In genomic region chr1:85438353-85438752, GRCh38 we compare ENCODE assay signal across 22 cellular contexts. TPM values are rescaled to one million over a fixed set of nuclear protein-coding genes. Genes with fewer than 3 reads are reported as not detected.
A peak's percentile ranks its signal among the peaks of the same experiment; 100 is the strongest.
DNase-seq lines count a peak whose midpoint lies in the region; ATAC-seq, FAIRE-seq and TF ChIP-seq lines count a peak whose summit lies in the region.
"Had no signal": no experiment of that assay in that cellular context is flagged by ENCODE, and none has a peak within 500 bp of the region (broad histone marks: within the 10 kb centered on the region; RNA-seq: fewer than 3 reads in every experiment).

No MANE protein-coding gene starts in this region.

- H3K27ac Mint-ChIP-seq in activated T-cell treated with anti-CD3 and anti-CD28 coated beads, Interleukin-2, amount 50 U/mL, for 24 hours: no peak overlapping the region
- H3K27ac Mint-ChIP-seq: activated CD4-positive, alpha-beta memory T cell treated with anti-CD3 and anti-CD28 coated beads for 36 hours; activated naive CD4-positive, alpha-beta T cell treated with anti-CD3 and anti-CD28 coated beads for 36 hours; CD8-positive, alpha-beta memory T cell; neural progenitor cell had no signal

- intact Hi-C loops in Panc1 (cut with micrococcal nuclease; ENCODE audit: unreplicated experiment) (no loop called here), endothelial cell of umbilical vein (cut with micrococcal nuclease) (no loop called here)

- H3K4me3 ChIP-seq in Panc1 (ENCODE audit: low read depth in 2 of 2, low read length in 2 of 2): no peak overlapping the region
- no peak overlapping the region for H3K4me3 ChIP-seq in endothelial cell of umbilical vein (replicated peaks in 1 of 3; ENCODE audit: insufficient read depth in 1 of 3, low read depth in 1 of 3, low read length in 3 of 3)
- H3K4me3 ChIP-seq: gastrocnemius medialis, neural progenitor cell had no signal

- CTCF ChIA-PET in Panc1 (lab: Charles Lee) (no interaction called here), endothelial cell of umbilical vein (lab: Charles Lee) (no interaction called here)

- peak; percentile 71 for DNase-seq in EH (ENCODE audit: low read depth)
- no peak for DNase-seq in Panc1 (ENCODE audit: low read depth, low spot score)
- no peak for DNase-seq in endothelial cell of umbilical vein (ENCODE audit: low read depth, low spot score)
- peak; percentile 45 to 78 for DNase-seq in lung microvascular endothelial cell (ENCODE audit: low read depth in 2 of 2)
- DNase-seq in cerebellum (ENCODE audit: low spot score): no peak
- DNase-seq in activated T-cell treated with anti-CD3 and anti-CD28 coated beads, Interleukin-2, amount 50 U/mL, for 24 hours: no peak
- DNase-seq in stimulated activated naive CD4-positive, alpha-beta T cell treated with Interleukin-2 at 50 U/mL for 16 hours (lab: John Stamatoyannopoulos, UW): no peak
- DNase-seq: activated CD4-positive, alpha-beta memory T cell treated with anti-CD3 and anti-CD28 coated beads for 36 hours; activated naive CD4-positive, alpha-beta T cell treated with anti-CD3 and anti-CD28 coated beads for 36 hours; aorta; CD8-positive, alpha-beta memory T cell; DMS79; gastrocnemius medialis; midbrain; NCI-H146; SHP77 treated with DMSO at 0.1 percent for 48 hours; stimulated activated CD4-positive, alpha-beta T cell treated with anti-CD3 and anti-CD28 coated beads, Interleukin-15, amount 100 ng/mL, for 24 hours had no signal

- H3K4me1 ChIP-seq in Panc1 (ENCODE audit: control insufficient read depth, insufficient read depth, low read length) (peaks cover 19% of the 10 kb centered on the region), endothelial cell of umbilical vein (ENCODE audit: control insufficient read depth, extremely low read depth, insufficient read depth, low read length) (peaks cover 33% of the 10 kb centered on the region)
- H3K4me1 ChIP-seq: neural progenitor cell had no signal

- TF ChIP-seq CTCF in Panc1 (IDR thresholded peaks at IDR 0.05): no peak
- TF ChIP-seq CTCF in endothelial cell of umbilical vein (IDR thresholded peaks at IDR 0.05; ENCODE audit: extremely low read depth in 1 of 2, insufficient read depth in 1 of 2, low read depth in 1 of 2, low read length in 2 of 2): no peak

- no peaks in the 10 kb centered on the region for H3K9me3 Mint-ChIP-seq in activated T-cell treated with anti-CD3 and anti-CD28 coated beads, Interleukin-2, amount 50 U/mL, for 24 hours
- H3K9me3 Mint-ChIP-seq: activated naive CD4-positive, alpha-beta T cell treated with anti-CD3 and anti-CD28 coated beads for 36 hours; CD8-positive, alpha-beta memory T cell had no signal

- in situ Hi-C loops in Panc1 (cut with HindIII; ENCODE audit: low pct_unique_long_range_greater_than_20kb, low sequenced_read_pairs): no loop called here

- peaks cover 55% of the 10 kb centered on the region for H3K79me2 ChIP-seq in endothelial cell of umbilical vein (ENCODE audit: control insufficient read depth, insufficient read depth, low read length)

- H3K27me3 ChIP-seq in Panc1 (ENCODE audit: control insufficient read depth, insufficient read depth, low read length) (no peaks in the 10 kb centered on the region), endothelial cell of umbilical vein (ENCODE audit: control insufficient read depth in 2 of 2, insufficient read depth in 2 of 2, low read length in 2 of 2) (no peaks in the 10 kb centered on the region)
- H3K27me3 ChIP-seq: gastrocnemius medialis, neural progenitor cell had no signal

- no TSS peak for BruUV-seq in Panc1 (replicated peaks; lab: Mats Ljungman, UMichigan)
- BruUV-seq in endothelial cell of umbilical vein (replicated peaks; lab: Mats Ljungman, UMichigan): no TSS peak

- FAIRE-seq in endothelial cell of umbilical vein (lab: Jason Lieb, UNC): no peak
- FAIRE-seq: colon had no signal

- POLR2A ChIA-PET in Panc1 (lab: Charles Lee): no interaction called here
- POLR2A ChIA-PET in endothelial cell of umbilical vein (lab: Charles Lee): interaction anchor here (0.5 to 0.6 kb wide), 2 partner anchors 24 to 120 kb away, joined by 3 to 8 read pairs; no protein-coding TSS in a partner anchor

- peaks cover 7% of the 10 kb centered on the region for H3K27me3 Mint-ChIP-seq in activated T-cell treated with anti-CD3 and anti-CD28 coated beads, Interleukin-2, amount 50 U/mL, for 24 hours

- no peaks in the 10 kb centered on the region for H3K4me1 Mint-ChIP-seq in activated T-cell treated with anti-CD3 and anti-CD28 coated beads, Interleukin-2, amount 50 U/mL, for 24 hours (ENCODE audit: low read depth)
- H3K4me1 Mint-ChIP-seq: CD8-positive, alpha-beta memory T cell had no signal

- H4K20me1 ChIP-seq in endothelial cell of umbilical vein (replicated peaks; ENCODE audit: control insufficient read depth, extremely low read depth, insufficient read depth, low read length): no peaks in the 10 kb centered on the region

- no peaks in the 10 kb centered on the region for H3K9me3 ChIP-seq in Panc1 (ENCODE audit: control insufficient read depth, insufficient read depth, low read depth, low read length)
- H3K9me3 ChIP-seq in endothelial cell of umbilical vein (replicated peaks; ENCODE audit: control insufficient read depth, insufficient read depth, low read length): no peaks in the 10 kb centered on the region
- H3K9me3 ChIP-seq: gastrocnemius medialis had no signal

- ATAC-seq in Panc1: peak; percentile 60; the same call in 1 of the 2 replicates
- ATAC-seq in GM19467 (IDR thresholded peaks at IDR 0.05; ENCODE audit: unreplicated experiment): no peak
- ATAC-seq: gastrocnemius medialis had no signal

- no peak overlapping the region for H2AFZ ChIP-seq in endothelial cell of umbilical vein (ENCODE audit: low read depth, low read length)
- H2AFZ ChIP-seq: neural progenitor cell had no signal

- H3K36me3 Mint-ChIP-seq in activated T-cell treated with anti-CD3 and anti-CD28 coated beads, Interleukin-2, amount 50 U/mL, for 24 hours (ENCODE audit: low read depth): no peaks in the 10 kb centered on the region
- H3K36me3 Mint-ChIP-seq: activated CD4-positive, alpha-beta memory T cell treated with anti-CD3 and anti-CD28 coated beads for 36 hours; CD8-positive, alpha-beta memory T cell had no signal

- H3K4me3 Mint-ChIP-seq in activated T-cell treated with anti-CD3 and anti-CD28 coated beads, Interleukin-2, amount 50 U/mL, for 24 hours: no peak overlapping the region
- H3K4me3 Mint-ChIP-seq: activated CD4-positive, alpha-beta memory T cell treated with anti-CD3 and anti-CD28 coated beads for 36 hours; activated naive CD4-positive, alpha-beta T cell treated with anti-CD3 and anti-CD28 coated beads for 36 hours; CD8-positive, alpha-beta memory T cell; neural progenitor cell had no signal

- peak overlapping the region; percentile 53 for H3K4me2 ChIP-seq in endothelial cell of umbilical vein (ENCODE audit: insufficient read depth, low read length)
- H3K4me2 ChIP-seq: neural progenitor cell had no signal

- dilution Hi-C loops in endothelial cell of umbilical vein (cut with MboI; ENCODE audit: extremely low pct_ligation_motif_present, low sequenced_read_pairs): no loop called here

- no peaks in the 10 kb centered on the region for H3K36me3 ChIP-seq in Panc1 (ENCODE audit: control insufficient read depth, insufficient read depth, low read length)
- no peaks in the 10 kb centered on the region for H3K36me3 ChIP-seq in endothelial cell of umbilical vein (ENCODE audit: control insufficient read depth in 2 of 2, extremely low read depth in 1 of 2, insufficient read depth in 2 of 2, low read length in 2 of 2)
- H3K36me3 ChIP-seq: gastrocnemius medialis, neural progenitor cell had no signal

- no peaks in the 10 kb centered on the region for H3K9me1 ChIP-seq in endothelial cell of umbilical vein (replicated peaks; ENCODE audit: control insufficient read depth, extremely low read depth, insufficient read depth, low read length)

- no peak for TF ChIP-seq POLR2A in endothelial cell of umbilical vein (IDR thresholded peaks at IDR 0.05; ENCODE audit: low read depth, low read length)

- H3K27ac ChIP-seq in Panc1 (ENCODE audit: low read length): no peak overlapping the region
- H3K27ac ChIP-seq in endothelial cell of umbilical vein (ENCODE audit: insufficient read depth, low read depth, low read length): no peak overlapping the region
- H3K27ac ChIP-seq: gastrocnemius medialis, neural progenitor cell, VCaP had no signal

- H3K9ac ChIP-seq in endothelial cell of umbilical vein (replicated peaks; ENCODE audit: extremely low read depth, insufficient read depth, low read length): no peak overlapping the region
- H3K9ac ChIP-seq: neural progenitor cell had no signal

TF ChIP-seq in endothelial cell of umbilical vein, 7 proteins besides CTCF, POLR2A, EP300 and RAD21:
- TF ChIP-seq JUN (IDR thresholded peaks at IDR 0.05; ENCODE audit: borderline replicate concordance, insufficient read depth, insufficient read length, low read depth) (no peak), EZH2 (IDR thresholded peaks at IDR 0.05; ENCODE audit: borderline replicate concordance, low read depth, low read length, severe bottlenecking) (no peak), FOS (IDR thresholded peaks at IDR 0.05; ENCODE audit: borderline replicate concordance, insufficient read depth, low read length) (no peak), POLR2AphosphoS5 (IDR thresholded peaks at IDR 0.05; ENCODE audit: insufficient read depth, low read depth, low read length) (no peak), GATA2 (IDR thresholded peaks at IDR 0.05; ENCODE audit: insufficient read depth, insufficient read length, low read depth, low read length) (no peak), MYC (IDR thresholded peaks at IDR 0.05; ENCODE audit: low read depth, low read length) (no peak), MAX (IDR thresholded peaks at IDR 0.05; ENCODE audit: insufficient read depth, insufficient read length) (no peak)

RNA-seq across cellular contexts. Expression of gene DDAH1, which starts 26.6 kb away (rescaled TPM):
- total RNA-seq in Panc1 (2021; ENCODE audit: unreplicated experiment) (85.4 TPM), endothelial cell of umbilical vein (72.0 and 75.2 TPM in 2 replicates), lung microvascular endothelial cell (31.8 and 57.9 TPM in 2 replicates), cerebellum (79.0 TPM)
- polyA plus RNA-seq in Panc1 (2012; ENCODE audit: insufficient read length): 34.5 TPM
- 37.4 and 44.0 TPM in 2 replicates for polyA plus RNA-seq in endothelial cell of umbilical vein
- polyA plus RNA-seq in endothelial cell of umbilical vein (2011; cell fraction: cytosol; rRNA removed): 52.2 and 54.0 TPM in 2 replicates
- polyA plus RNA-seq in endothelial cell of umbilical vein (2011; cell fraction: nucleus; rRNA removed): 37.3 and 48.8 TPM in 2 replicates
- polyA plus RNA-seq in endothelial cell of umbilical vein (2012): 29.6 and 43.7 TPM in 2 replicates
- polyA minus RNA-seq in endothelial cell of umbilical vein: 69.4 and 83.6 TPM in 2 replicates
- polyA minus RNA-seq in endothelial cell of umbilical vein (2011; cell fraction: cytosol; rRNA and poly(A)+ RNA removed): 10.1 TPM
- 43.9 and 57.7 TPM in 2 replicates for polyA minus RNA-seq in endothelial cell of umbilical vein (2011; cell fraction: nucleus; rRNA and poly(A)+ RNA removed)
- total RNA-seq: activated CD4-positive, alpha-beta memory T cell treated with anti-CD3 and anti-CD28 coated beads for 36 hours; activated naive CD4-positive, alpha-beta T cell treated with anti-CD3 and anti-CD28 coated beads for 36 hours; CD8-positive, alpha-beta memory T cell; T-helper 1 cell treated with Interleukin-12 subunit alpha and Interleukin-12 subunit beta and Interleukin-4 antibody, amounts not matched to agents 30 ng/mL and 1 ng/mL, for 36 hours had no signal
- polyA plus RNA-seq: CD8-positive, alpha-beta memory T cell had no signal

Comparison
In these comparisons a context has a peak if more than half of its experiments do, and no peak if none do; other contexts are left out.
1. DNase-seq: peak in EH (single experiment) and lung microvascular endothelial cell (2 of 2); none in Panc1 (single experiment), endothelial cell of umbilical vein (single experiment), cerebellum (single experiment), activated T-cell treated with anti-CD3 and anti-CD28 coated beads, Interleukin-2, amount 50 U/mL, for 24 hours (single experiment) and stimulated activated naive CD4-positive, alpha-beta T cell treated with Interleukin-2 at 50 U/mL for 16 hours (single experiment).